ENCODE assay signal across 1 cellular context in the genomic region with DNA sequence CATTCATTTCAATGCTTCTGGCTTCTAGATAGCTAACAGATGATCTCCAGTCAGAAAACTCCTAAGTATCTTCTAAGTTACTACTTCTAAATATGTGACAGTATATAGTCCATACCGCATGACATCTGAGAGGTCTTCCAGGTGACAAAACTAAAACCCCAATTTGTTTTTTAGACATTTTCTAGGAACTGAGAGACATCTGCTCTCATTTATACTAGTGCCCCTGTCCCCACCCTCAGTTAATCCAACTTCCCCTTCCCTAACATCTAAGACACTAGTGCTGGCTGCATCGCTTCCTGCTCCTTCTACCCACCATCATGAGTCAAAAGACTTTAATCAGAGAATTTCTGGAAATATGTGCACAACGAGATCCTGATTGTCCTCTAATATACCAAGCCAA.
TF ChIP-seq lines count a peak whose summit lies in the region.

No MANE protein-coding gene starts in this region.

TF ChIP-seq in GM23338, 12 proteins besides CTCF, POLR2A, EP300 and RAD21:
- TF ChIP-seq, protein P1, sequence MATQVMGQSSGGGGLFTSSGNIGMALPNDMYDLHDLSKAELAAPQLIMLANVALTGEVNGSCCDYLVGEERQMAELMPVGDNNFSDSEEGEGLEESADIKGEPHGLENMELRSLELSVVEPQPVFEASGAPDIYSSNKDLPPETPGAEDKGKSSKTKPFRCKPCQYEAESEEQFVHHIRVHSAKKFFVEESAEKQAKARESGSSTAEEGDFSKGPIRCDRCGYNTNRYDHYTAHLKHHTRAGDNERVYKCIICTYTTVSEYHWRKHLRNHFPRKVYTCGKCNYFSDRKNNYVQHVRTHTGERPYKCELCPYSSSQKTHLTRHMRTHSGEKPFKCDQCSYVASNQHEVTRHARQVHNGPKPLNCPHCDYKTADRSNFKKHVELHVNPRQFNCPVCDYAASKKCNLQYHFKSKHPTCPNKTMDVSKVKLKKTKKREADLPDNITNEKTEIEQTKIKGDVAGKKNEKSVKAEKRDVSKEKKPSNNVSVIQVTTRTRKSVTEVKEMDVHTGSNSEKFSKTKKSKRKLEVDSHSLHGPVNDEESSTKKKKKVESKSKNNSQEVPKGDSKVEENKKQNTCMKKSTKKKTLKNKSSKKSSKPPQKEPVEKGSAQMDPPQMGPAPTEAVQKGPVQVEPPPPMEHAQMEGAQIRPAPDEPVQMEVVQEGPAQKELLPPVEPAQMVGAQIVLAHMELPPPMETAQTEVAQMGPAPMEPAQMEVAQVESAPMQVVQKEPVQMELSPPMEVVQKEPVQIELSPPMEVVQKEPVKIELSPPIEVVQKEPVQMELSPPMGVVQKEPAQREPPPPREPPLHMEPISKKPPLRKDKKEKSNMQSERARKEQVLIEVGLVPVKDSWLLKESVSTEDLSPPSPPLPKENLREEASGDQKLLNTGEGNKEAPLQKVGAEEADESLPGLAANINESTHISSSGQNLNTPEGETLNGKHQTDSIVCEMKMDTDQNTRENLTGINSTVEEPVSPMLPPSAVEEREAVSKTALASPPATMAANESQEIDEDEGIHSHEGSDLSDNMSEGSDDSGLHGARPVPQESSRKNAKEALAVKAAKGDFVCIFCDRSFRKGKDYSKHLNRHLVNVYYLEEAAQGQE (IDR thresholded peaks at IDR 0.05; ENCODE audit: unreplicated experiment), result no peak
- TF ChIP-seq POLR2AphosphoS5 (IDR thresholded peaks at IDR 0.05; ENCODE audit: low read depth) (no peak), ZNF331 (CRISPR knock-in tag; IDR thresholded peaks at IDR 0.05; ENCODE audit: low read depth) (no peak), ZNF114 (CRISPR knock-in tag; IDR thresholded peaks at IDR 0.05) (no peak), CREB1 (CRISPR knock-in tag; IDR thresholded peaks at IDR 0.05; ENCODE audit: low read depth) (no peak), EZH2 (IDR thresholded peaks at IDR 0.05; ENCODE audit: low read depth, unreplicated experiment) (no peak), NANOG (IDR thresholded peaks at IDR 0.05; ENCODE audit: borderline replicate concordance) (no peak), EZH2phosphoT487 (IDR thresholded peaks at IDR 0.05; ENCODE audit: unreplicated experiment) (no peak), STAT1 (IDR thresholded peaks at IDR 0.05; ENCODE audit: unreplicated experiment) (no peak), JUNB (IDR thresholded peaks at IDR 0.05; ENCODE audit: unreplicated experiment) (no peak)
- TF ChIP-seq, protein P2, sequence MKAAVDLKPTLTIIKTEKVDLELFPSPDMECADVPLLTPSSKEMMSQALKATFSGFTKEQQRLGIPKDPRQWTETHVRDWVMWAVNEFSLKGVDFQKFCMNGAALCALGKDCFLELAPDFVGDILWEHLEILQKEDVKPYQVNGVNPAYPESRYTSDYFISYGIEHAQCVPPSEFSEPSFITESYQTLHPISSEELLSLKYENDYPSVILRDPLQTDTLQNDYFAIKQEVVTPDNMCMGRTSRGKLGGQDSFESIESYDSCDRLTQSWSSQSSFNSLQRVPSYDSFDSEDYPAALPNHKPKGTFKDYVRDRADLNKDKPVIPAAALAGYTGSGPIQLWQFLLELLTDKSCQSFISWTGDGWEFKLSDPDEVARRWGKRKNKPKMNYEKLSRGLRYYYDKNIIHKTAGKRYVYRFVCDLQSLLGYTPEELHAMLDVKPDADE (IDR thresholded peaks at IDR 0.05), result no peak
- TF ChIP-seq, protein P3, sequence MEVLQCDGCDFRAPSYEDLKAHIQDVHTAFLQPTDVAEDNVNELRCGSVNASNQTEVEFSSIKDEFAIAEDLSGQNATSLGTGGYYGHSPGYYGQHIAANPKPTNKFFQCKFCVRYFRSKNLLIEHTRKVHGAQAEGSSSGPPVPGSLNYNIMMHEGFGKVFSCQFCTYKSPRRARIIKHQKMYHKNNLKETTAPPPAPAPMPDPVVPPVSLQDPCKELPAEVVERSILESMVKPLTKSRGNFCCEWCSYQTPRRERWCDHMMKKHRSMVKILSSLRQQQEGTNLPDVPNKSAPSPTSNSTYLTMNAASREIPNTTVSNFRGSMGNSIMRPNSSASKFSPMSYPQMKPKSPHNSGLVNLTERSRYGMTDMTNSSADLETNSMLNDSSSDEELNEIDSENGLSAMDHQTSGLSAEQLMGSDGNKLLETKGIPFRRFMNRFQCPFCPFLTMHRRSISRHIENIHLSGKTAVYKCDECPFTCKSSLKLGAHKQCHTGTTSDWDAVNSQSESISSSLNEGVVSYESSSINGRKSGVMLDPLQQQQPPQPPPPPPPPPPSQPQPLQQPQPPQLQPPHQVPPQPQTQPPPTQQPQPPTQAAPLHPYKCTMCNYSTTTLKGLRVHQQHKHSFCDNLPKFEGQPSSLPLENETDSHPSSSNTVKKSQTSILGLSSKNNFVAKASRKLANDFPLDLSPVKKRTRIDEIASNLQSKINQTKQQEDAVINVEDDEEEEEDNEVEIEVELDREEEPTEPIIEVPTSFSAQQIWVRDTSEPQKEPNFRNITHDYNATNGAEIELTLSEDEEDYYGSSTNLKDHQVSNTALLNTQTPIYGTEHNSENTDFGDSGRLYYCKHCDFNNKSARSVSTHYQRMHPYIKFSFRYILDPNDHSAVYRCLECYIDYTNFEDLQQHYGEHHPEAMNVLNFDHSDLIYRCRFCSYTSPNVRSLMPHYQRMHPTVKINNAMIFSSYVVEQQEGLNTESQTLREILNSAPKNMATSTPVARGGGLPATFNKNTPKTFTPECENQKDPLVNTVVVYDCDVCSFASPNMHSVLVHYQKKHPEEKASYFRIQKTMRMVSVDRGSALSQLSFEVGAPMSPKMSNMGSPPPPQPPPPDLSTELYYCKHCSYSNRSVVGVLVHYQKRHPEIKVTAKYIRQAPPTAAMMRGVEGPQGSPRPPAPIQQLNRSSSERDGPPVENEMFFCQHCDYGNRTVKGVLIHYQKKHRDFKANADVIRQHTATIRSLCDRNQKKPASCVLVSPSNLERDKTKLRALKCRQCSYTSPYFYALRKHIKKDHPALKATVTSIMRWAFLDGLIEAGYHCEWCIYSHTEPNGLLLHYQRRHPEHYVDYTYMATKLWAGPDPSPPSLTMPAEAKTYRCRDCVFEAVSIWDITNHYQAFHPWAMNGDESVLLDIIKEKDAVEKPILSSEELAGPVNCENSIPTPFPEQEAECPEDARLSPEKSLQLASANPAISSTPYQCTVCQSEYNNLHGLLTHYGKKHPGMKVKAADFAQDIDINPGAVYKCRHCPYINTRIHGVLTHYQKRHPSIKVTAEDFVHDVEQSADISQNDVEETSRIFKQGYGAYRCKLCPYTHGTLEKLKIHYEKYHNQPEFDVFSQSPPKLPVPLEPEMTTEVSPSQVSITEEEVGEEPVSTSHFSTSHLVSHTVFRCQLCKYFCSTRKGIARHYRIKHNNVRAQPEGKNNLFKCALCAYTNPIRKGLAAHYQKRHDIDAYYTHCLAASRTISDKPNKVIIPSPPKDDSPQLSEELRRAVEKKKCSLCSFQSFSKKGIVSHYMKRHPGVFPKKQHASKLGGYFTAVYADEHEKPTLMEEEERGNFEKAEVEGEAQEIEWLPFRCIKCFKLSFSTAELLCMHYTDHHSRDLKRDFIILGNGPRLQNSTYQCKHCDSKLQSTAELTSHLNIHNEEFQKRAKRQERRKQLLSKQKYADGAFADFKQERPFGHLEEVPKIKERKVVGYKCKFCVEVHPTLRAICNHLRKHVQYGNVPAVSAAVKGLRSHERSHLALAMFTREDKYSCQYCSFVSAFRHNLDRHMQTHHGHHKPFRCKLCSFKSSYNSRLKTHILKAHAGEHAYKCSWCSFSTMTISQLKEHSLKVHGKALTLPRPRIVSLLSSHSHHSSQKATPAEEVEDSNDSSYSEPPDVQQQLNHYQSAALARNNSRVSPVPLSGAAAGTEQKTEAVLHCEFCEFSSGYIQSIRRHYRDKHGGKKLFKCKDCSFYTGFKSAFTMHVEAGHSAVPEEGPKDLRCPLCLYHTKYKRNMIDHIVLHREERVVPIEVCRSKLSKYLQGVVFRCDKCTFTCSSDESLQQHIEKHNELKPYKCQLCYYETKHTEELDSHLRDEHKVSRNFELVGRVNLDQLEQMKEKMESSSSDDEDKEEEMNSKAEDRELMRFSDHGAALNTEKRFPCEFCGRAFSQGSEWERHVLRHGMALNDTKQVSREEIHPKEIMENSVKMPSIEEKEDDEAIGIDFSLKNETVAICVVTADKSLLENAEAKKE (CRISPR knock-in tag; IDR thresholded peaks at IDR 0.05), result no peak
